In the genomic region with DNA sequence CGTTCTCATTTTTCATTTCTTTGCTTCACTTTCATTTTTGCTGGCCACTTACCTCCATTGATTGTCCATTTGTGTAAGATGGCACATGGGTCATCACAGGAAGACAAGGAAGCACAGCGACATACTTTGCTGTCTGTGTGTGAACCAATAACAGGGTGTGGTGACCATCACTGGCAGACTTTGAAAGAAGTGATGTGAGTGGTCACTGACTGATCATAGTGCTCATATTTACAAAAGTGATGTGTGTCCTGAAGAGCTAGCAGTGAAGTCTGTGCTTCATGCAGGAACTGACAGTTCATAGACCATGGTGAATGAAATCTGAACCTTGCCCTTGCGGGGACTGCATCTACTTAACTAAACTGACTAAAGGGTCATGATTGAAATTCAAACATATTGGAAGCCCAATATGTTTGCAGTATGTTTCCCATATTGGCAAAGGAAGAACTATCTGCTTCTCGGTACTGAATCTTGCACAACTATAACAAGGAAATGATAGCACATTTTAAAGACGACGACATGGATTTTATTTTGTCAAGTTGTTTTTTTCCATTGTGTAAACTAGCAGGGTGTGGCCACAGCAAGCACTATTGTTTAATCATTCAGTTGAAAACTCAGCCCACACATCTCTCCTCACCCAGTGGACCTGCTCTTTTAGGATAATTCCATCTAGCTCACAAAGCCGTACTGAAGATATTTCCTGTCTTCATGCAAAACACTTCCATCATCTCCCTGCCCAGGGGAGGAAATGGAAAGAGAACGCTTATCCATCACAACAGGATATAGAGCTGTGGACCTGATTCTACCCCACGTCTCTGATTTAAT, we compare ENCODE assay signal across 2 cellular contexts.
TF ChIP-seq lines count a peak whose summit lies in the region.

No MANE protein-coding gene starts in this region.

TF ChIP-seq in H1, 55 proteins besides CTCF, POLR2A, EP300 and RAD21:
- TF ChIP-seq HDAC2 (IDR thresholded peaks at IDR 0.05; ENCODE audit: borderline replicate concordance in 1 of 2, low read depth in 2 of 2, low read length in 2 of 2) = no peak
- TF ChIP-seq, protein P1, sequence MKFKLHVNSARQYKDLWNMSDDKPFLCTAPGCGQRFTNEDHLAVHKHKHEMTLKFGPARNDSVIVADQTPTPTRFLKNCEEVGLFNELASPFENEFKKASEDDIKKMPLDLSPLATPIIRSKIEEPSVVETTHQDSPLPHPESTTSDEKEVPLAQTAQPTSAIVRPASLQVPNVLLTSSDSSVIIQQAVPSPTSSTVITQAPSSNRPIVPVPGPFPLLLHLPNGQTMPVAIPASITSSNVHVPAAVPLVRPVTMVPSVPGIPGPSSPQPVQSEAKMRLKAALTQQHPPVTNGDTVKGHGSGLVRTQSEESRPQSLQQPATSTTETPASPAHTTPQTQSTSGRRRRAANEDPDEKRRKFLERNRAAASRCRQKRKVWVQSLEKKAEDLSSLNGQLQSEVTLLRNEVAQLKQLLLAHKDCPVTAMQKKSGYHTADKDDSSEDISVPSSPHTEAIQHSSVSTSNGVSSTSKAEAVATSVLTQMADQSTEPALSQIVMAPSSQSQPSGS (IDR thresholded peaks at IDR 0.05; ENCODE audit: low read length) = no peak

TF ChIP-seq in GM23338, 12 proteins besides CTCF, POLR2A, EP300 and RAD21:
- TF ChIP-seq STAT1 (IDR thresholded peaks at IDR 0.05; ENCODE audit: unreplicated experiment) = no peak
- no peak for TF ChIP-seq CREB1 (CRISPR knock-in tag; IDR thresholded peaks at IDR 0.05; ENCODE audit: low read depth)
- TF ChIP-seq EZH2 (IDR thresholded peaks at IDR 0.05; ENCODE audit: low read depth, unreplicated experiment) = no peak
- TF ChIP-seq POLR2AphosphoS5 (IDR thresholded peaks at IDR 0.05; ENCODE audit: low read depth) = no peak
- TF ChIP-seq ZNF331 (CRISPR knock-in tag; IDR thresholded peaks at IDR 0.05; ENCODE audit: low read depth) = no peak
- no peak for TF ChIP-seq JUNB (IDR thresholded peaks at IDR 0.05; ENCODE audit: unreplicated experiment)
- no peak for TF ChIP-seq NANOG (IDR thresholded peaks at IDR 0.05; ENCODE audit: borderline replicate concordance)
- TF ChIP-seq EZH2phosphoT487 (IDR thresholded peaks at IDR 0.05; ENCODE audit: unreplicated experiment) = no peak
- no peak for TF ChIP-seq ZNF114 (CRISPR knock-in tag; IDR thresholded peaks at IDR 0.05)
- TF ChIP-seq, protein P2, sequence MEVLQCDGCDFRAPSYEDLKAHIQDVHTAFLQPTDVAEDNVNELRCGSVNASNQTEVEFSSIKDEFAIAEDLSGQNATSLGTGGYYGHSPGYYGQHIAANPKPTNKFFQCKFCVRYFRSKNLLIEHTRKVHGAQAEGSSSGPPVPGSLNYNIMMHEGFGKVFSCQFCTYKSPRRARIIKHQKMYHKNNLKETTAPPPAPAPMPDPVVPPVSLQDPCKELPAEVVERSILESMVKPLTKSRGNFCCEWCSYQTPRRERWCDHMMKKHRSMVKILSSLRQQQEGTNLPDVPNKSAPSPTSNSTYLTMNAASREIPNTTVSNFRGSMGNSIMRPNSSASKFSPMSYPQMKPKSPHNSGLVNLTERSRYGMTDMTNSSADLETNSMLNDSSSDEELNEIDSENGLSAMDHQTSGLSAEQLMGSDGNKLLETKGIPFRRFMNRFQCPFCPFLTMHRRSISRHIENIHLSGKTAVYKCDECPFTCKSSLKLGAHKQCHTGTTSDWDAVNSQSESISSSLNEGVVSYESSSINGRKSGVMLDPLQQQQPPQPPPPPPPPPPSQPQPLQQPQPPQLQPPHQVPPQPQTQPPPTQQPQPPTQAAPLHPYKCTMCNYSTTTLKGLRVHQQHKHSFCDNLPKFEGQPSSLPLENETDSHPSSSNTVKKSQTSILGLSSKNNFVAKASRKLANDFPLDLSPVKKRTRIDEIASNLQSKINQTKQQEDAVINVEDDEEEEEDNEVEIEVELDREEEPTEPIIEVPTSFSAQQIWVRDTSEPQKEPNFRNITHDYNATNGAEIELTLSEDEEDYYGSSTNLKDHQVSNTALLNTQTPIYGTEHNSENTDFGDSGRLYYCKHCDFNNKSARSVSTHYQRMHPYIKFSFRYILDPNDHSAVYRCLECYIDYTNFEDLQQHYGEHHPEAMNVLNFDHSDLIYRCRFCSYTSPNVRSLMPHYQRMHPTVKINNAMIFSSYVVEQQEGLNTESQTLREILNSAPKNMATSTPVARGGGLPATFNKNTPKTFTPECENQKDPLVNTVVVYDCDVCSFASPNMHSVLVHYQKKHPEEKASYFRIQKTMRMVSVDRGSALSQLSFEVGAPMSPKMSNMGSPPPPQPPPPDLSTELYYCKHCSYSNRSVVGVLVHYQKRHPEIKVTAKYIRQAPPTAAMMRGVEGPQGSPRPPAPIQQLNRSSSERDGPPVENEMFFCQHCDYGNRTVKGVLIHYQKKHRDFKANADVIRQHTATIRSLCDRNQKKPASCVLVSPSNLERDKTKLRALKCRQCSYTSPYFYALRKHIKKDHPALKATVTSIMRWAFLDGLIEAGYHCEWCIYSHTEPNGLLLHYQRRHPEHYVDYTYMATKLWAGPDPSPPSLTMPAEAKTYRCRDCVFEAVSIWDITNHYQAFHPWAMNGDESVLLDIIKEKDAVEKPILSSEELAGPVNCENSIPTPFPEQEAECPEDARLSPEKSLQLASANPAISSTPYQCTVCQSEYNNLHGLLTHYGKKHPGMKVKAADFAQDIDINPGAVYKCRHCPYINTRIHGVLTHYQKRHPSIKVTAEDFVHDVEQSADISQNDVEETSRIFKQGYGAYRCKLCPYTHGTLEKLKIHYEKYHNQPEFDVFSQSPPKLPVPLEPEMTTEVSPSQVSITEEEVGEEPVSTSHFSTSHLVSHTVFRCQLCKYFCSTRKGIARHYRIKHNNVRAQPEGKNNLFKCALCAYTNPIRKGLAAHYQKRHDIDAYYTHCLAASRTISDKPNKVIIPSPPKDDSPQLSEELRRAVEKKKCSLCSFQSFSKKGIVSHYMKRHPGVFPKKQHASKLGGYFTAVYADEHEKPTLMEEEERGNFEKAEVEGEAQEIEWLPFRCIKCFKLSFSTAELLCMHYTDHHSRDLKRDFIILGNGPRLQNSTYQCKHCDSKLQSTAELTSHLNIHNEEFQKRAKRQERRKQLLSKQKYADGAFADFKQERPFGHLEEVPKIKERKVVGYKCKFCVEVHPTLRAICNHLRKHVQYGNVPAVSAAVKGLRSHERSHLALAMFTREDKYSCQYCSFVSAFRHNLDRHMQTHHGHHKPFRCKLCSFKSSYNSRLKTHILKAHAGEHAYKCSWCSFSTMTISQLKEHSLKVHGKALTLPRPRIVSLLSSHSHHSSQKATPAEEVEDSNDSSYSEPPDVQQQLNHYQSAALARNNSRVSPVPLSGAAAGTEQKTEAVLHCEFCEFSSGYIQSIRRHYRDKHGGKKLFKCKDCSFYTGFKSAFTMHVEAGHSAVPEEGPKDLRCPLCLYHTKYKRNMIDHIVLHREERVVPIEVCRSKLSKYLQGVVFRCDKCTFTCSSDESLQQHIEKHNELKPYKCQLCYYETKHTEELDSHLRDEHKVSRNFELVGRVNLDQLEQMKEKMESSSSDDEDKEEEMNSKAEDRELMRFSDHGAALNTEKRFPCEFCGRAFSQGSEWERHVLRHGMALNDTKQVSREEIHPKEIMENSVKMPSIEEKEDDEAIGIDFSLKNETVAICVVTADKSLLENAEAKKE (CRISPR knock-in tag; IDR thresholded peaks at IDR 0.05) = no peak
TF ChIP-seq in GM23338: peak in this region for 0.
